15 cellular contexts compared by ENCODE assay signal in the genomic region with DNA sequence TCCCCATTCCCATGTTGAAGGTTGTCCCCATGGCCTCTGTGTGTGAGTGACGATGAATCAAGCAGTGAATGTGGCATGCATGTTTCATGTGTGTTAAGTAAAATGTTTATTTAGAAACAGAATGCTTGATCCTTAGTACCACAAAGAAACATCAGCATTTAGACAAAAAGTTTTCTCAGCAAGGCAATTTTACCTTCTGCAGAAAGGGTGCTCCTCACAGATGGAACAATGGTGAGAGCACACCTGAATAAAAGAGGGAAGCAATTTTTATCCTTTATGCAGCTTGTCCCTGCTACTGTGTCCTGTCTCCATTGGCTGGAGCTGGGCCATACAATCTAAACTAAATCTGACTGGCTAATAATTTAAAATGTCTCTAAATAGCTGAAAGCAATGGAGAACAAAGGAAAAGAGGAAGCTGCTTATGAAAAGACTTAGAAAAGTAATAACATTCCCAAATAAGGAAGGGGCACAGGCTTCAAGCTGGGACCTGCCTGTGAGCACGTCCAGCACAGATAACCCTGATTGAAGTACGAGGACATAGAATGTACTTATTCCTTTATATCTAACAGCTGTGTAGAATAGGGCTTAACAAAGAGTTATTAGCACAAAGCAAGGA.
"Had no signal": no experiment of that assay in that cellular context is flagged by ENCODE, and none has a peak within 500 bp of the region (broad histone marks: within the 10 kb centered on the region; RNA-seq: fewer than 3 reads in every experiment).

No MANE protein-coding gene starts in this region.

- H3K4me1 ChIP-seq: esophagus squamous epithelium, gastroesophageal sphincter, sigmoid colon had no signal

- DNase-seq: esophagus squamous epithelium; foreskin fibroblast; glutamatergic neuron; islet precursor cell; mammary epithelial cell; mucosa of descending colon; naive thymus-derived CD8-positive, alpha-beta T cell; posterior cingulate gyrus; sigmoid colon; stimulated activated CD4-positive, alpha-beta T cell treated with anti-CD3 and anti-CD28 coated beads, Interleukin-12 subunit alpha, Interleukin-12 subunit beta, amount 100 ng/mL, for 4 hours; stimulated activated naive CD4-positive, alpha-beta T cell; trophoblast cell had no signal

- H3K4me3 ChIP-seq: esophagus squamous epithelium, gastroesophageal sphincter, mucosa of descending colon, sigmoid colon, skin epidermis had no signal

- H3K27me3 ChIP-seq: esophagus squamous epithelium, gastroesophageal sphincter, sigmoid colon had no signal

- H3K27ac ChIP-seq: esophagus squamous epithelium, gastroesophageal sphincter, sigmoid colon, skin epidermis had no signal

- ATAC-seq: gastroesophageal sphincter; left lobe of liver; mucosa of descending colon; naive thymus-derived CD8-positive, alpha-beta T cell had no signal

- H3K36me3 ChIP-seq: esophagus squamous epithelium, gastroesophageal sphincter, sigmoid colon had no signal
